Comparison of ENCODE assay signal across 8 cellular contexts in the genomic region with DNA sequence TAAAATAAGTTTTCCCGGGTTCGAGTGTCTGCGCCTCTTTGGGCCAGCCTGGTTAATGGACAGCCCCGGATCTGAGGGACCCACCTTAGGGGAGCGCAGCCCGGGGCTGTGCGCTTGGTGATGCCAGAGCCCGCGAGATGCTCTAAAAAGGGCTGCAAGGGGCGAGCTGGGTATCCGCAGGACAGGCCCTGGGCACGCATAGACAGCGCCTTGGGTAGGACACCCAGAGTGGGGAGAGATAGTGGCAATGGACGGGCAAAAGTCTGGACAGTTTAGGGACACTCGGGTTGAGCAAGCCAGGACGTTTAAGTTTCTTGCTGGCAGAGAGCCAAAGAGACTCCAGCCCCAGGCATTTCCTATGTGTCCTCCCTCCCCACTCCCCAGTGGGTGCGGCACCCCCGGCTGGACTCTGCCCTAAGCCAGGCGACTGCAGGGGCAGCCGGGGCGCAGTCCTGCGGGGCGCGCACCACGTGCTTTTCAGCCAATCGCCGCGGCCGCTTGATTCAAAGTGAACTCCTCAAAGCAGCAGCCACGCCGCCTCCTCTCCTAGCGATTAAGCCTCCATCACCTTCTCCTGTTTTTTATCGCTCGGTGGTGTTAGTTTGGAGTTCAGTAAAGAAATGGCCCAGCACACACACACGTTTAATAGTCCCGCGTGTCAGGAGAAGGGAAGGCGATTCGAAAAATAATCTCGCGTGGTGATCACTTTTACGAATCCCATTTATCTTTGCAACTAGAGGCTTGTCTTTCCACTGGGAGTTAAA. TPM values are rescaled to one million over a fixed set of nuclear protein-coding genes. Genes with fewer than 3 reads are reported as not detected.
A peak's percentile ranks its signal among the peaks of the same experiment; 100 is the strongest.
DNase-seq lines count a peak whose midpoint lies in the region; ATAC-seq and TF ChIP-seq lines count a peak whose summit lies in the region.

No MANE protein-coding gene starts in this region.

- H3K27ac Mint-ChIP-seq in nephron progenitor cell = peak overlapping the region; percentile 94

- no peak for TF ChIP-seq CTCF in nephron progenitor cell (IDR thresholded peaks at IDR 0.05)

- peaks cover 17% of the 10 kb centered on the region for H3K36me3 Mint-ChIP-seq in nephron progenitor cell (ENCODE audit: low read depth)

- peaks cover 53% of the 10 kb centered on the region for H3K4me1 Mint-ChIP-seq in nephron progenitor cell

- TF ChIP-seq POLR2A in GM18505 (IDR thresholded peaks at IDR 0.05; ENCODE audit: borderline replicate concordance, extremely low read depth, insufficient read depth, insufficient read length) = no peak

- in situ Hi-C loops in ACHN (cut with HindIII; ENCODE audit: low pct_ligation_motif_present, low pct_unique_long_range_greater_than_20kb, low sequenced_read_pairs) = no loop called here

- peaks cover 10% of the 10 kb centered on the region for H3K27me3 Mint-ChIP-seq in nephron progenitor cell (ENCODE audit: low read depth, poor library complexity)

- no peaks in the 10 kb centered on the region for H3K9me3 Mint-ChIP-seq in nephron progenitor cell

- peak overlapping the region; percentile 96 for H3K4me3 Mint-ChIP-seq in nephron progenitor cell

- DNase-seq in ACHN = peak; percentile 81
- DNase-seq in NCI-H82 treated with DMSO at 0.1 percent for 48 hours (lab: John Stamatoyannopoulos, UW; ENCODE audit: unreplicated experiment) = peak; percentile 64
- peak; percentile 18 for DNase-seq in activated gamma-delta T cell (lab: John Stamatoyannopoulos, UW)
- DNase-seq in foreskin melanocyte = peak; percentile 79
- peak; percentile 78 for DNase-seq in nephron progenitor cell
- peak; percentile 71 for DNase-seq in ureter (ENCODE audit: low spot score)

- ATAC-seq in GM18505 (IDR thresholded peaks at IDR 0.05; ENCODE audit: unreplicated experiment) (peak; percentile 15), HG03045 (IDR thresholded peaks at IDR 0.05; ENCODE audit: unreplicated experiment) (peak; percentile 24)

RNA-seq across cellular contexts. Expression of gene ENC1, which starts 0.7 kb away (rescaled TPM):
- total RNA-seq in ureter = 48.5 TPM

RNA-seq across cellular contexts. Expression of gene HEXB, which starts 43.8 kb away (rescaled TPM):
- total RNA-seq in ureter = 101 TPM

Comparison
In these comparisons a context has a peak if more than half of its experiments do, and no peak if none do; other contexts are left out.
1. Peak in every context shown above with its lines: DNase-seq and ATAC-seq.
2. DNase-seq: peak in every context shown above with its lines; median percentile 81 in ACHN; 79 in foreskin melanocyte; 78 in nephron progenitor cell; 71 in ureter; 64 in NCI-H82 treated with DMSO at 0.1 percent for 48 hours; 18 in activated gamma-delta T cell.